ENCODE assay signal across 8 cellular contexts in the genomic region with DNA sequence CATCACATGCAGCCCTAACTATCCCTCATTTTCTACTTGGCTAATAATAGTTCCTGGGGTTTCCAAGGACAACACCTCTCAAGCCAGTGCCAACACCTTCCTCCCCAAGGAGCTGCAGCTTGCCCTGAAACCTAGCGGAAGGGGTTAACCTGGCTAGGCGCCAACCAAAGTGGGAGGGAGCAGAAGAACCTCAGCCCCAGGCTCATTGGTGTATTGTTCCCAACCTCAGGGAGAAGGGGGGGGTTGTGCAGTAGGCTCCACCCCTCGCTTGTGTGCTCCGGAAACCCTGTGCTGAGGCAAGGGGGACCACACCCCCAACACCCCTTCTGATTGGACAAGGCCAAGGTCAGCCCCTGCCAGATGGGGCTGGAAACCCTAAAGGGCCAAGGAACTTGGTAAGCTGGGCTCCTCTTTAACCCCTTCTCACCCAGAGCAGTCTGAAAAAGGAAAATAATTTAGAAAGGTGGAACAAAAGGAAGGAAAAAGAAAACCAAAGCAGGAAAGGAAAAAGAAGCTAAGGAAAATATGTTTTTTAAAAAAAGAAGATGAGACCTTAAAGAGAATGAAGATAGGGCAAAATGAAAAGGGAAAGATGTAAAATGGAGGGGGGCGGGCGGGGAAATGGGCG. TPM values are rescaled to one million over a fixed set of nuclear protein-coding genes. Genes with fewer than 3 reads are reported as not detected.
A peak's percentile ranks its signal among the peaks of the same experiment; 100 is the strongest.
DNase-seq lines count a peak whose midpoint lies in the region; ATAC-seq and TF ChIP-seq lines count a peak whose summit lies in the region.

No MANE protein-coding gene starts in this region.

- ATAC-seq in GM18873 (IDR thresholded peaks at IDR 0.05; ENCODE audit: low FRiP score, unreplicated experiment) (peak; percentile 43), HG03196 (IDR thresholded peaks at IDR 0.05; ENCODE audit: unreplicated experiment) (peak; percentile 35), left colon (peak; percentile 55)
- peak; percentile 72 for ATAC-seq in activated CD4-positive, alpha-beta T cell treated with anti-CD3 and anti-CD28 coated beads for 36 hours

- peaks cover 54% of the 10 kb centered on the region for H3K4me1 Mint-ChIP-seq in activated CD4-positive, alpha-beta T cell treated with anti-CD3 and anti-CD28 coated beads for 36 hours

- CTCF ChIA-PET in activated CD4-positive, alpha-beta T cell treated with anti-CD3 and anti-CD28 coated beads for 36 hours (lab: Charles Lee): interaction anchor here (0.6 to 2.1 kb wide), 9 partner anchors 8 to 174 kb away, joined by 3 to 12 read pairs (median 5); a partner anchor contains a TSS

- peaks cover 40% of the 10 kb centered on the region for H3K79me2 ChIP-seq in ACC112 (ENCODE audit: control insufficient read depth, insufficient read depth, low read length, unreplicated experiment)

- no peak overlapping the region for H2AFZ ChIP-seq in ACC112 (ENCODE audit: low read length, unreplicated experiment)

- no peaks in the 10 kb centered on the region for H3K27me3 ChIP-seq in ACC112 (ENCODE audit: insufficient read depth, low read length)

- peaks cover 22% of the 10 kb centered on the region; the same call in 1 of the 2 replicates for H3K36me3 ChIP-seq in ACC112 (ENCODE audit: insufficient read depth, low read length)

- peaks cover 21% of the 10 kb centered on the region for H3K4me1 ChIP-seq in ACC112 (ENCODE audit: control insufficient read depth, insufficient read depth, low read length, unreplicated experiment)

- H3K4me3 Mint-ChIP-seq in activated CD4-positive, alpha-beta T cell treated with anti-CD3 and anti-CD28 coated beads for 36 hours: peak overlapping the region; percentile 91

- H3K9me3 Mint-ChIP-seq in activated CD4-positive, alpha-beta T cell treated with anti-CD3 and anti-CD28 coated beads for 36 hours (ENCODE audit: low read depth): no peaks in the 10 kb centered on the region

- intact Hi-C loops in activated CD4-positive, alpha-beta T cell treated with anti-CD3 and anti-CD28 coated beads for 36 hours (cut with DNase I, micrococcal nuclease): loop anchor here (1.0 to 2.0 kb wide), 10 partner anchors 8 to 281 kb away; a partner anchor contains a TSS
- intact Hi-C loops in left colon (cut with DNase I, micrococcal nuclease): loop anchor here in 1 of 2 donors (10.0 kb wide), 1 partner anchor 96 kb away; no protein-coding TSS in a partner anchor

- peak overlapping the region; percentile 96 for H3K27ac Mint-ChIP-seq in activated CD4-positive, alpha-beta T cell treated with anti-CD3 and anti-CD28 coated beads for 36 hours

- DNase-seq in NCI-H510A treated with DMSO at 0.1 percent for 48 hours (lab: John Stamatoyannopoulos, UW) (peak; percentile 90), choroid plexus epithelial cell (ENCODE audit: low read depth) (peak; percentile 100), left colon (peak; percentile 94 to 98)
- peak; percentile 98 for DNase-seq in activated CD4-positive, alpha-beta T cell treated with anti-CD3 and anti-CD28 coated beads for 36 hours
- DNase-seq in stimulated activated CD4-positive, alpha-beta T cell treated with anti-CD3 and anti-CD28 coated beads, Interleukin-1b, Interleukin-23, amount 100 ng/mL, for 4 hours (ENCODE audit: low read depth in 2 of 2): peak; percentile 84 to 89

- POLR2A ChIA-PET in activated CD4-positive, alpha-beta T cell treated with anti-CD3 and anti-CD28 coated beads for 36 hours (lab: Charles Lee): interaction anchor here (0.6 to 3.3 kb wide), 12 partner anchors 7 to 257 kb away, joined by 3 to 81 read pairs (median 4); a partner anchor contains a TSS

- H3K27me3 Mint-ChIP-seq in activated CD4-positive, alpha-beta T cell treated with anti-CD3 and anti-CD28 coated beads for 36 hours: no peaks in the 10 kb centered on the region

- no peak for TF ChIP-seq CTCF in choroid plexus epithelial cell (conservative IDR thresholded peaks at IDR 0.05; ENCODE audit: low read depth, low read length)

- peak overlapping the region; percentile 83; the same call in 1 of the 2 replicates for H3K27ac ChIP-seq in ACC112 (ENCODE audit: low read depth, low read length)

- peaks cover 79% of the 10 kb centered on the region for H3K36me3 Mint-ChIP-seq in activated CD4-positive, alpha-beta T cell treated with anti-CD3 and anti-CD28 coated beads for 36 hours (ENCODE audit: low read depth)

- peak overlapping the region; percentile 92 for H3K4me3 ChIP-seq in ACC112 (ENCODE audit: low read depth, low read length)
- peak overlapping the region; percentile 93 for H3K4me3 ChIP-seq in choroid plexus epithelial cell (ENCODE audit: low read depth, low read length)

RNA-seq across cellular contexts. Expression of a gene that starts 2.5 kb away (rescaled TPM):
- 100 to 1,000 TPM; 159 to 179 TPM for total RNA-seq in activated CD4-positive, alpha-beta T cell treated with anti-CD3 and anti-CD28 coated beads for 36 hours
- 10 to 100 TPM; 84.5 to 96.6 TPM for total RNA-seq in left colon

RNA-seq across cellular contexts. Expression of a gene that starts 7.9 kb away (rescaled TPM):
- 10 to 100 TPM; 32.5 to 36.0 TPM for total RNA-seq in activated CD4-positive, alpha-beta T cell treated with anti-CD3 and anti-CD28 coated beads for 36 hours
- 10 to 100 TPM; 14.0 to 14.7 TPM for total RNA-seq in left colon

RNA-seq across cellular contexts. Expression of a gene that starts 13.4 kb away (rescaled TPM):
- total RNA-seq in activated CD4-positive, alpha-beta T cell treated with anti-CD3 and anti-CD28 coated beads for 36 hours: 100 to 1,000 TPM; 101 to 112 TPM
- 10 to 100 TPM; 45.4 to 57.9 TPM for total RNA-seq in left colon

RNA-seq across cellular contexts. Expression of a gene that starts 13.9 kb away (rescaled TPM):
- total RNA-seq in activated CD4-positive, alpha-beta T cell treated with anti-CD3 and anti-CD28 coated beads for 36 hours: 1 to 10 TPM; 1.5 to 1.9 TPM
- total RNA-seq in left colon: 1 to 10 TPM; 2.0 to 3.2 TPM

RNA-seq across cellular contexts. Expression of a gene that starts 22.6 kb away (rescaled TPM):
- total RNA-seq in activated CD4-positive, alpha-beta T cell treated with anti-CD3 and anti-CD28 coated beads for 36 hours: 10 to 100 TPM; 48.7 to 57.5 TPM
- 10 to 100 TPM; 27.0 to 28.8 TPM for total RNA-seq in left colon

Comparison
In these comparisons a context has a peak if more than half of its experiments do, and no peak if none do; other contexts are left out.
1. Peak in every context shown above with its lines: DNase-seq, ATAC-seq, H3K4me3 ChIP-seq and H3K27ac ChIP-seq.